ENCODE assay signal across 9 cellular contexts in the genomic region with DNA sequence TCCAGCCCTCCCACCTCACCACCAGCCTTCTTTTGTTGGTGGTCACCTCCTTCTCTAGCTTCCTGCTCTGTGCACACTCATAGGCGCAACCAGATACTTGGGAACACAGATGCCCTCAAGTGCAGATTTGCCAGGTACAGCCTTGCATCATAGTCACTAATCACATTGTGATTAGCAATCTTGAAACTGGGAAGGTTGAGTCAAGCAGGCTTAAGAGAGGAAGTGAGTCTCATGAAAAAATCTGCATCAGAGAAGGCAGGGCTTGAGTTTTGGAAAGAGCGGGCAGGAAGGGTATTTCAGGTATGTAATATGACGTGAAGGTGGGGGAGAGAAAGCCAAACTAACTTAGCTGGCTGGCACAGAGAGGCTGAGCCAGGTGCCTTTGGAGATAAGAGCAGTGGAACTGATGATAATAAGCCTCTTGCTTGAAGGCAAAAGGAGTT. TPM values are rescaled to one million over a fixed set of nuclear protein-coding genes. Genes with fewer than 3 reads are reported as not detected.
DNase-seq lines count a peak whose midpoint lies in the region; ATAC-seq, FAIRE-seq and TF ChIP-seq lines count a peak whose summit lies in the region.
"Had no signal": no experiment of that assay in that cellular context is flagged by ENCODE, and none has a peak within 500 bp of the region (broad histone marks: within the 10 kb centered on the region; RNA-seq: fewer than 3 reads in every experiment).

No MANE protein-coding gene starts in this region.

- no peaks in the 10 kb centered on the region for H3K27me3 ChIP-seq in CD4-positive, CD25-positive, alpha-beta regulatory T cell (ENCODE audit: control insufficient read depth, insufficient read depth, low read length)
- H3K27me3 ChIP-seq in lung (ENCODE audit: control insufficient read depth, insufficient read depth), result no peaks in the 10 kb centered on the region

- ATAC-seq in CD4-positive, CD25-positive, alpha-beta regulatory T cell (ENCODE audit: low read depth in 2 of 2), result peak in 1 of 2 donors; percentile 2
- ATAC-seq in GM19452 (IDR thresholded peaks at IDR 0.05; ENCODE audit: unreplicated experiment) (peak; percentile 41), HG03558 (IDR thresholded peaks at IDR 0.05; ENCODE audit: extremely low read depth, unreplicated experiment) (peak; percentile 44), lung (ENCODE audit: insufficient read depth, low FRiP score) (peak; percentile 28)

- H3K36me3 ChIP-seq in CD4-positive, CD25-positive, alpha-beta regulatory T cell (ENCODE audit: control insufficient read depth, insufficient read depth, low read length), result peaks cover 2% of the 10 kb centered on the region
- peaks cover 0 to 5% of the 10 kb centered on the region in 2 donors for H3K36me3 ChIP-seq in lung (ENCODE audit: control insufficient read depth in 2 of 2, insufficient read depth in 2 of 2, low read length in 2 of 2)

- no peaks in the 10 kb centered on the region for H3K9me3 Mint-ChIP-seq in CD4-positive, CD25-positive, alpha-beta regulatory T cell

- FAIRE-seq in RCC 7860 (lab: Jason Lieb, UNC), result no peak
- FAIRE-seq: astrocyte had no signal

- peaks cover 30 to 62% (median 44%) of the 10 kb centered on the region in 4 donors for H3K4me1 Mint-ChIP-seq in CD4-positive, CD25-positive, alpha-beta regulatory T cell

- H3K4me3 ChIP-seq in CD4-positive, CD25-positive, alpha-beta regulatory T cell (ENCODE audit: low read depth, low read length), result peak overlapping the region; percentile 46
- no peak overlapping the region for H3K4me3 ChIP-seq in lung
- no peak overlapping the region for H3K4me3 ChIP-seq in coronary artery

- no peaks in the 10 kb centered on the region for H3K9me3 ChIP-seq in CD4-positive, CD25-positive, alpha-beta regulatory T cell (ENCODE audit: control insufficient read depth in 2 of 2, low read length in 2 of 2)
- no peaks in the 10 kb centered on the region for H3K9me3 ChIP-seq in lung (ENCODE audit: control insufficient read depth in 2 of 2, insufficient read depth in 1 of 2, low read length in 1 of 2)

- peak; percentile 13 to 76 (median 57) for DNase-seq in CD4-positive, CD25-positive, alpha-beta regulatory T cell
- DNase-seq in activated CD4-positive, alpha-beta T cell treated with anti-CD3 and anti-CD28 coated beads, Interleukin-2, amount 50 U/mL, for 1 hour, result peak; percentile 28
- DNase-seq in lung (ENCODE audit: low spot score) (peak; percentile 69), RCC 7860 (ENCODE audit: low spot score) (no peak), coronary artery (ENCODE audit: low spot score) (no peak), NCI-H510A (lab: John Stamatoyannopoulos, UW) (no peak)

- no peak for TF ChIP-seq CTCF in lung (IDR thresholded peaks at IDR 0.05; ENCODE audit: control extremely low read depth, extremely low read depth)
- no peak for TF ChIP-seq CTCF in coronary artery (IDR thresholded peaks at IDR 0.05)

- peak overlapping the region; percentile 45 to 98 (median 97) for H3K27ac Mint-ChIP-seq in CD4-positive, CD25-positive, alpha-beta regulatory T cell

- H3K27me3 Mint-ChIP-seq in CD4-positive, CD25-positive, alpha-beta regulatory T cell, result no peaks in the 10 kb centered on the region

- H3K27ac ChIP-seq in CD4-positive, CD25-positive, alpha-beta regulatory T cell (ENCODE audit: insufficient read depth, low read length, poor library complexity, severe bottlenecking), result peak overlapping the region; percentile 98
- H3K27ac ChIP-seq in lung (ENCODE audit: low read depth in 1 of 2, low read length in 1 of 2) (peak overlapping the region; percentile 0 to 78), coronary artery (no peak overlapping the region)

- no peaks in the 10 kb centered on the region for H3K36me3 Mint-ChIP-seq in CD4-positive, CD25-positive, alpha-beta regulatory T cell

- 36 to 42% methylated on average over 3 of the region's 3 CpGs for WGBS in lung, 2 donors

- H3K4me1 ChIP-seq in CD4-positive, CD25-positive, alpha-beta regulatory T cell (ENCODE audit: control insufficient read depth, insufficient read depth, low read length, poor library complexity, severe bottlenecking), result peaks cover 37% of the 10 kb centered on the region
- peaks cover 4 to 6% of the 10 kb centered on the region in 2 donors for H3K4me1 ChIP-seq in lung (ENCODE audit: control insufficient read depth in 2 of 2, insufficient read depth in 2 of 2, low read length in 2 of 2)

- peak overlapping the region; percentile 16 to 68 (median 57) for H3K4me3 Mint-ChIP-seq in CD4-positive, CD25-positive, alpha-beta regulatory T cell

RNA-seq across cellular contexts. Expression of a gene that starts 2.7 kb away (rescaled TPM):
- total RNA-seq in CD4-positive, CD25-positive, alpha-beta regulatory T cell, result 78.6 TPM
- 10 to 100 TPM; 25.1 to 40.4 (median 30.3) TPM for polyA plus RNA-seq in CD4-positive, CD25-positive, alpha-beta regulatory T cell
- total RNA-seq in lung, result 10 to 100 TPM; 19.7 to 55.8 TPM
- 10 to 100 TPM; 40.3 to 45.4 TPM for polyA plus RNA-seq in lung

RNA-seq across cellular contexts. Expression of a gene that starts 11.1 kb away (rescaled TPM):
- total RNA-seq in CD4-positive, CD25-positive, alpha-beta regulatory T cell, result 4.0 TPM
- polyA plus RNA-seq in CD4-positive, CD25-positive, alpha-beta regulatory T cell, result not detected
- total RNA-seq in lung, result 1 to 10 TPM; 1.9 to 8.8 TPM
- 10 to 100 TPM in 1 of 2 donors, 1 to 10 TPM in 1; 9.8 to 11.3 TPM for polyA plus RNA-seq in lung

RNA-seq across cellular contexts. Expression of a gene that starts 25.5 kb away (rescaled TPM):
- 41.2 TPM for total RNA-seq in CD4-positive, CD25-positive, alpha-beta regulatory T cell
- 10 to 100 TPM; 21.7 to 48.5 (median 31.9) TPM for polyA plus RNA-seq in CD4-positive, CD25-positive, alpha-beta regulatory T cell
- 10 to 100 TPM; 20.8 to 24.0 TPM for total RNA-seq in lung
- polyA plus RNA-seq in lung, result 10 to 100 TPM; 20.6 to 27.8 TPM

RNA-seq across cellular contexts. Expression of a gene that starts 25.5 kb away (rescaled TPM):
- total RNA-seq in CD4-positive, CD25-positive, alpha-beta regulatory T cell, result 30.0 TPM
- 1 to 10 TPM; 1.3 to 2.5 (median 1.8) TPM for polyA plus RNA-seq in CD4-positive, CD25-positive, alpha-beta regulatory T cell
- 10 to 100 TPM; 14.1 to 25.9 TPM for total RNA-seq in lung
- polyA plus RNA-seq in lung, result 10 to 100 TPM; 12.1 to 13.5 TPM

RNA-seq across cellular contexts. Expression of a gene that starts 31.7 kb away (rescaled TPM):
- total RNA-seq in CD4-positive, CD25-positive, alpha-beta regulatory T cell, result 169 TPM
- 100 to 1,000 TPM; 216 to 242 (median 223) TPM for polyA plus RNA-seq in CD4-positive, CD25-positive, alpha-beta regulatory T cell
- 10 to 100 TPM; 48.2 to 89.1 TPM for total RNA-seq in lung
- polyA plus RNA-seq in lung, result 10 to 100 TPM; 45.2 to 82.6 TPM

Comparison
In these comparisons a context has a peak if more than half of its experiments do, and no peak if none do; other contexts are left out.
1. DNase-seq: peak in CD4-positive, CD25-positive, alpha-beta regulatory T cell (3 of 3), activated CD4-positive, alpha-beta T cell treated with anti-CD3 and anti-CD28 coated beads, Interleukin-2, amount 50 U/mL, for 1 hour (single experiment) and lung (single experiment); none in RCC 7860 (single experiment), coronary artery (single experiment) and NCI-H510A (single experiment).
2. H3K27ac ChIP-seq: peak in CD4-positive, CD25-positive, alpha-beta regulatory T cell (single experiment) and lung (2 of 2); none in coronary artery (0 of 2).